ENCODE assay signal across 8 cellular contexts in genomic region chr11:3057069-3057963, GRCh38. TPM values are rescaled to one million over a fixed set of nuclear protein-coding genes. Genes with fewer than 3 reads are reported as not detected.
DNase-seq lines count a peak whose midpoint lies in the region; ATAC-seq and TF ChIP-seq lines count a peak whose summit lies in the region.

Gene CARS1 (minus strand): TSS chr11:3057423. CDS start chr11:3057367, 56 bp downstream.

- H3K4me3 ChIP-seq in HUES6 (ENCODE audit: low read depth, low read length) (peak within 1 kb of the TSS; percentile 94), OCI-LY3 (ENCODE audit: low read length) (peak within 1 kb of the TSS; percentile 97), mononuclear cell (ENCODE audit: low read length) (peak within 1 kb of the TSS; percentile 82)

- H3K9ac ChIP-seq in HUES6 (ENCODE audit: low read length), result peak within 1 kb of the TSS; percentile 96
- H3K9ac ChIP-seq in OCI-LY3 (ENCODE audit: low read length), result peak within 1 kb of the TSS; percentile 94

- peak within 1 kb of the TSS; percentile 98 for H3K4me2 ChIP-seq in OCI-LY3 (ENCODE audit: low read length)

- in situ Hi-C loops in Caki2 (cut with HindIII; ENCODE audit: low pct_unique_long_range_greater_than_20kb, low sequenced_read_pairs), result no loop called here

- peaks cover 18% of the 10 kb centered on the region; the same call in 1 of the 2 replicates for H4K20me1 ChIP-seq in OCI-LY3 (ENCODE audit: insufficient read depth, low read length)

- H3K9me3 ChIP-seq in HUES6 (ENCODE audit: control insufficient read depth, insufficient read depth, low read depth, low read length), result no peaks in the 10 kb centered on the region
- no peaks in the 10 kb centered on the region for H3K9me3 ChIP-seq in OCI-LY3 (ENCODE audit: insufficient read depth, low read length)
- H3K9me3 ChIP-seq in mononuclear cell (ENCODE audit: low read depth, low read length), result no peaks in the 10 kb centered on the region

- peak within 1 kb of the TSS; percentile 96 for H2AFZ ChIP-seq in OCI-LY3 (ENCODE audit: low read depth, low read length)

- H3K36me3 ChIP-seq in HUES6 (ENCODE audit: control insufficient read depth, insufficient read depth, low read length), result peaks cover 12% of the 10 kb centered on the region
- peaks cover 14% of the 10 kb centered on the region for H3K36me3 ChIP-seq in OCI-LY3 (replicated peaks; ENCODE audit: low read depth, low read length)

- peak; percentile 96 for ATAC-seq in GM21423 (IDR thresholded peaks at IDR 0.05; ENCODE audit: unreplicated experiment)

- H3K4me1 ChIP-seq in HUES6 (ENCODE audit: control insufficient read depth, insufficient read depth, low read length), result peaks cover 19% of the 10 kb centered on the region
- peaks cover 42% of the 10 kb centered on the region for H3K4me1 ChIP-seq in OCI-LY3 (ENCODE audit: low read length)
- peaks cover 29% of the 10 kb centered on the region for H3K4me1 ChIP-seq in mononuclear cell (ENCODE audit: insufficient read depth, low read length)

- H3K79me2 ChIP-seq in OCI-LY3 (ENCODE audit: low read length), result peaks cover 46% of the 10 kb centered on the region

- H3K27me3 ChIP-seq in HUES6 (ENCODE audit: control insufficient read depth, insufficient read depth, low read length), result no peaks in the 10 kb centered on the region
- no peaks in the 10 kb centered on the region for H3K27me3 ChIP-seq in OCI-LY3 (ENCODE audit: low read depth, low read length)
- no peaks in the 10 kb centered on the region for H3K27me3 ChIP-seq in mononuclear cell (ENCODE audit: insufficient read depth, low read length)

- DNase-seq in Caki2 (ENCODE audit: low read depth), result peak; percentile 92
- DNase-seq in activated CD8-positive, alpha-beta memory T cell treated with anti-CD3 and anti-CD28 coated beads, Interleukin-2, amount 50 U/mL, for 48 hours, result peak; percentile 95
- peak; percentile 93 for DNase-seq in epidermal melanocyte (ENCODE audit: insufficient read length, low spot score)
- peak; percentile 80 to 87 for DNase-seq in stimulated activated CD8-positive, alpha-beta memory T cell treated with anti-CD3 and anti-CD28 coated beads, Interleukin-4, amount 100 ng/mL, for 1 hour (ENCODE audit: low read depth in 2 of 2, low spot score in 1 of 2)

- no peak for TF ChIP-seq CTCF in OCI-LY3 (IDR thresholded peaks at IDR 0.05; ENCODE audit: low read depth, low read length)

- H3K27ac ChIP-seq in HUES6 (ENCODE audit: low read depth, low read length) (peak within 1 kb of the TSS; percentile 88), OCI-LY3 (ENCODE audit: low read length) (peak within 1 kb of the TSS; percentile 70)

RNA-seq across cellular contexts. Expression of gene CARS1, which starts in this region (rescaled TPM):
- total RNA-seq in Caki2 (2014; rRNA removed; shearing (Covaris generic); ENCODE audit: low replicate concordance), result 18.8 and 19.9 TPM in 2 replicates
- 17.8 TPM for total RNA-seq in mononuclear cell

Comparison
In these comparisons a context has a peak if more than half of its experiments do, and no peak if none do; other contexts are left out.
1. Peak in every context shown above with its lines: DNase-seq, ATAC-seq, H3K4me3 ChIP-seq and H3K27ac ChIP-seq.